ENCODE assay signal across 11 cellular contexts in genomic region chr3:71185733-71186455, GRCh38.
DNase-seq lines count a peak whose midpoint lies in the region; ATAC-seq, FAIRE-seq and TF ChIP-seq lines count a peak whose summit lies in the region.
"Had no signal": no experiment of that assay in that cellular context is flagged by ENCODE, and none has a peak within 500 bp of the region (broad histone marks: within the 10 kb centered on the region; RNA-seq: fewer than 3 reads in every experiment).

No MANE protein-coding gene starts in this region.

- H3K4me1 ChIP-seq in small intestine (ENCODE audit: control insufficient read depth in 2 of 2, insufficient read depth in 1 of 2, low read depth in 1 of 2, low read length in 1 of 2): no peaks in the 10 kb centered on the region
- no peaks in the 10 kb centered on the region for H3K4me1 ChIP-seq in uterus
- H3K4me1 ChIP-seq: SJSA1 had no signal

- WGBS in small intestine, 3 donors: 68 to 76% (median 71%) methylated on average over 3 of the region's 3 CpGs

- POLR2A ChIA-PET in activated CD4-positive, alpha-beta T cell treated with anti-CD3 and anti-CD28 coated beads, Interleukin-2, amount 10 ng/mL, durations not matched to agents 7 days and 5 days (lab: Charles Lee): no interaction called here
- POLR2A ChIA-PET in RWPE1 (lab: Yijun Ruan, JAX; ENCODE audit: low non-redundant PET): no interaction called here

- ATAC-seq in GM21360 (IDR thresholded peaks at IDR 0.05; ENCODE audit: unreplicated experiment): no peak

- H3K4me3 ChIP-seq in small intestine (ENCODE audit: low read depth in 1 of 2, low read length in 2 of 2) (no peak overlapping the region), uterus (no peak overlapping the region)
- H3K4me3 ChIP-seq: adrenal gland, right lobe of liver, SJSA1 had no signal

- FAIRE-seq in colon (lab: Jason Lieb, UNC) (peak; percentile 28), small intestine (lab: Jason Lieb, UNC) (no peak)

- no peak for TF ChIP-seq CTCF in RWPE1 (conservative IDR thresholded peaks at IDR 0.05; ENCODE audit: low read depth)
- TF ChIP-seq CTCF in uterus (IDR thresholded peaks at IDR 0.05): no peak
- no peak for TF ChIP-seq CTCF in endothelial cell (IDR thresholded peaks at IDR 0.05; ENCODE audit: unreplicated experiment)

- intact Hi-C loops in uterus (cut with DNase I; ENCODE audit: low total_unique reads): no loop called here

- H3K9me3 ChIP-seq in small intestine (ENCODE audit: control insufficient read depth, low read depth): peaks cover 1% of the 10 kb centered on the region
- no peaks in the 10 kb centered on the region for H3K9me3 ChIP-seq in uterus
- H3K9me3 ChIP-seq: adrenal gland, right lobe of liver, SJSA1 had no signal

- H3K36me3 Mint-ChIP-seq in activated CD4-positive, alpha-beta T cell treated with anti-CD3 and anti-CD28 coated beads, Interleukin-2, amount 10 ng/mL, durations not matched to agents 7 days and 5 days (ENCODE audit: low read depth): peaks cover 9% of the 10 kb centered on the region
- H3K36me3 Mint-ChIP-seq in endothelial cell (ENCODE audit: low read depth, unreplicated experiment): no peaks in the 10 kb centered on the region

- H3K27me3 Mint-ChIP-seq in activated CD4-positive, alpha-beta T cell treated with anti-CD3 and anti-CD28 coated beads, Interleukin-2, amount 10 ng/mL, durations not matched to agents 7 days and 5 days: no peaks in the 10 kb centered on the region
- H3K27me3 Mint-ChIP-seq in endothelial cell (ENCODE audit: unreplicated experiment): no peaks in the 10 kb centered on the region

- no peak overlapping the region for H3K4me3 Mint-ChIP-seq in activated CD4-positive, alpha-beta T cell treated with anti-CD3 and anti-CD28 coated beads, Interleukin-2, amount 10 ng/mL, durations not matched to agents 7 days and 5 days
- H3K4me3 Mint-ChIP-seq in endothelial cell (ENCODE audit: unreplicated experiment): no peak overlapping the region

- H3K36me3 ChIP-seq in small intestine (ENCODE audit: control insufficient read depth in 2 of 2, insufficient read depth in 2 of 2, low read length in 2 of 2): no peaks in the 10 kb centered on the region
- no peaks in the 10 kb centered on the region for H3K36me3 ChIP-seq in uterus
- H3K36me3 ChIP-seq: adrenal gland, right lobe of liver, SJSA1 had no signal

- TF ChIP-seq POLR2A in uterus (IDR thresholded peaks at IDR 0.05): no peak

- H3K9me3 Mint-ChIP-seq in activated CD4-positive, alpha-beta T cell treated with anti-CD3 and anti-CD28 coated beads, Interleukin-2, amount 10 ng/mL, durations not matched to agents 7 days and 5 days: peaks cover 5% of the 10 kb centered on the region
- no peaks in the 10 kb centered on the region for H3K9me3 Mint-ChIP-seq in endothelial cell (ENCODE audit: unreplicated experiment)

- H3K27me3 ChIP-seq in small intestine (ENCODE audit: control insufficient read depth in 2 of 2, insufficient read depth in 2 of 2, low read length in 2 of 2) (no peaks in the 10 kb centered on the region), uterus (no peaks in the 10 kb centered on the region)
- H3K27me3 ChIP-seq: adrenal gland, right lobe of liver, SJSA1 had no signal

- H3K27ac Mint-ChIP-seq in activated CD4-positive, alpha-beta T cell treated with anti-CD3 and anti-CD28 coated beads, Interleukin-2, amount 10 ng/mL, durations not matched to agents 7 days and 5 days: no peak overlapping the region
- H3K27ac Mint-ChIP-seq in endothelial cell (ENCODE audit: unreplicated experiment): no peak overlapping the region

- CTCF ChIA-PET in activated CD4-positive, alpha-beta T cell treated with anti-CD3 and anti-CD28 coated beads, Interleukin-2, amount 10 ng/mL, durations not matched to agents 7 days and 5 days (lab: Charles Lee): interaction anchor here (0.8 kb wide), 1 partner anchor 46 kb away, joined by 3 read pairs; no protein-coding TSS in a partner anchor
- CTCF ChIA-PET in RWPE1 (lab: Yijun Ruan, JAX): interaction anchor here (0.6 kb wide), 1 partner anchor 229 kb away, joined by 3 read pairs; no protein-coding TSS in a partner anchor

- H3K4me1 Mint-ChIP-seq in activated CD4-positive, alpha-beta T cell treated with anti-CD3 and anti-CD28 coated beads, Interleukin-2, amount 10 ng/mL, durations not matched to agents 7 days and 5 days: peaks cover 11% of the 10 kb centered on the region
- peaks cover 6% of the 10 kb centered on the region for H3K4me1 Mint-ChIP-seq in endothelial cell (ENCODE audit: unreplicated experiment)

- H3K27ac ChIP-seq in RWPE1 (peak overlapping the region; percentile 62), small intestine (ENCODE audit: low read depth in 1 of 2, low read length in 1 of 2) (no peak overlapping the region), uterus (no peak overlapping the region)
- H3K27ac ChIP-seq: adrenal gland, SJSA1 had no signal

- peak; percentile 42 for DNase-seq in activated CD4-positive, alpha-beta T cell treated with anti-CD3 and anti-CD28 coated beads for 48 hours
- no peak for DNase-seq in activated CD4-positive, alpha-beta T cell treated with anti-CD3 and anti-CD28 coated beads, Interleukin-2, amount 10 ng/mL, durations not matched to agents 7 days and 5 days
- DNase-seq in RWPE1 (ENCODE audit: low spot score) (peak; percentile 13), small intestine (peak; percentile 83), uterus (no peak), endothelial cell (ENCODE audit: low spot score) (no peak)
- DNase-seq: adrenal gland, right lobe of liver had no signal

Comparison
In these comparisons a context has a peak if more than half of its experiments do, and no peak if none do; other contexts are left out.
1. DNase-seq: peak in activated CD4-positive, alpha-beta T cell treated with anti-CD3 and anti-CD28 coated beads for 48 hours (single experiment), RWPE1 (single experiment) and small intestine (single experiment); none in activated CD4-positive, alpha-beta T cell treated with anti-CD3 and anti-CD28 coated beads, Interleukin-2, amount 10 ng/mL, durations not matched to agents 7 days and 5 days (single experiment), uterus (0 of 2) and endothelial cell (single experiment).